In genomic region chr5:139639619-139640431, GRCh38 we compare ENCODE assay signal across 10 cellular contexts. TPM values are rescaled to one million over a fixed set of nuclear protein-coding genes. Genes with fewer than 3 reads are reported as not detected.
DNase-seq lines count a peak whose midpoint lies in the region; ATAC-seq and TF ChIP-seq lines count a peak whose summit lies in the region.
"Had no signal": no experiment of that assay in that cellular context is flagged by ENCODE, and none has a peak within 500 bp of the region (broad histone marks: within the 10 kb centered on the region; RNA-seq: fewer than 3 reads in every experiment).

No MANE protein-coding gene starts in this region.

- TF ChIP-seq CTCF in chondrocyte (IDR thresholded peaks at IDR 0.05) (no peak), osteoblast (IDR thresholded peaks at IDR 0.05; ENCODE audit: extremely low read depth, low read depth, low read length) (no peak)

- H3K4me1 Mint-ChIP-seq in chondrocyte (ENCODE audit: low read depth) = peaks cover 45% of the 10 kb centered on the region

- peaks cover 51% of the 10 kb centered on the region for H3K4me1 ChIP-seq in osteoblast (ENCODE audit: insufficient read depth, low read length)

- no peaks in the 10 kb centered on the region for H3K9me3 Mint-ChIP-seq in chondrocyte (ENCODE audit: low read depth)

- H3K4me3 Mint-ChIP-seq in chondrocyte (ENCODE audit: unreplicated experiment) = no peak overlapping the region
- H3K4me3 Mint-ChIP-seq: activated CD4-positive, alpha-beta T cell treated with anti-CD3 and anti-CD28 coated beads for 36 hours had no signal

- no peak overlapping the region for H3K27ac ChIP-seq in osteoblast (ENCODE audit: low read depth, low read length)

- no peaks in the 10 kb centered on the region for H3K9me3 ChIP-seq in osteoblast (ENCODE audit: low read depth, low read length)

- H4K20me1 ChIP-seq in osteoblast (ENCODE audit: insufficient read depth, low read length) = no peaks in the 10 kb centered on the region

- DNase-seq in Daoy (ENCODE audit: low read depth) (peak; percentile 68), M059J (ENCODE audit: low read depth) (peak; percentile 73), chondrocyte (ENCODE audit: low spot score) (no peak), osteoblast (ENCODE audit: insufficient read length, low spot score, missing footprints) (peak; percentile 78), 8988T (no peak), NCI-H2107 (lab: John Stamatoyannopoulos, UW) (no peak)
- DNase-seq: activated CD4-positive, alpha-beta T cell treated with anti-CD3 and anti-CD28 coated beads for 36 hours had no signal

- peak overlapping the region; percentile 27 for H3K27ac Mint-ChIP-seq in chondrocyte (ENCODE audit: unreplicated experiment)
- H3K27ac Mint-ChIP-seq: activated CD4-positive, alpha-beta T cell treated with anti-CD3 and anti-CD28 coated beads for 36 hours had no signal

- H2AFZ ChIP-seq in osteoblast (ENCODE audit: low read length) = no peak overlapping the region

- no peaks in the 10 kb centered on the region for H3K36me3 Mint-ChIP-seq in chondrocyte (ENCODE audit: low read depth)

- H3K27me3 ChIP-seq in osteoblast (ENCODE audit: insufficient read depth, low read length) = no peaks in the 10 kb centered on the region

- H3K27me3 Mint-ChIP-seq in chondrocyte (ENCODE audit: low read depth) = no peaks in the 10 kb centered on the region
- H3K27me3 Mint-ChIP-seq: activated CD4-positive, alpha-beta T cell treated with anti-CD3 and anti-CD28 coated beads for 36 hours had no signal

- no peak overlapping the region for H3K4me3 ChIP-seq in osteoblast (ENCODE audit: insufficient read depth, low read length)
- H3K4me3 ChIP-seq: coronary artery had no signal

- no peaks in the 10 kb centered on the region for H3K36me3 ChIP-seq in osteoblast (ENCODE audit: insufficient read depth, low read length)

- H3K79me2 ChIP-seq in osteoblast (ENCODE audit: insufficient read depth, low read length) = peaks cover 6% of the 10 kb centered on the region

- H3K4me2 ChIP-seq in osteoblast (ENCODE audit: insufficient read depth, low read length) = no peak overlapping the region

- no peak for ATAC-seq in GM19395 (IDR thresholded peaks at IDR 0.05; ENCODE audit: unreplicated experiment)
- no peak for ATAC-seq in GM21576 (IDR thresholded peaks at IDR 0.05; ENCODE audit: unreplicated experiment)
- ATAC-seq: activated CD4-positive, alpha-beta T cell treated with anti-CD3 and anti-CD28 coated beads for 36 hours had no signal

RNA-seq across cellular contexts. Expression of gene CXXC5, which starts 8.3 kb away (rescaled TPM):
- total RNA-seq in Daoy (2014; rRNA removed; shearing (Covaris generic)) = 199 and 205 TPM in 2 replicates
- 78.6 and 122 TPM in 2 replicates for total RNA-seq in M059J (2014; rRNA removed; shearing (Covaris generic))
- total RNA-seq in chondrocyte (144 to 193 TPM (median 145 TPM) in 3 replicates), osteoblast (186 and 210 TPM in 2 replicates)

Comparison
In these comparisons a context has a peak if more than half of its experiments do, and no peak if none do; other contexts are left out.
1. DNase-seq: peak in Daoy (single experiment), M059J (single experiment) and osteoblast (single experiment); none in chondrocyte (single experiment), 8988T (single experiment) and NCI-H2107 (single experiment).